8 cellular contexts compared by ENCODE assay signal in the genomic region with DNA sequence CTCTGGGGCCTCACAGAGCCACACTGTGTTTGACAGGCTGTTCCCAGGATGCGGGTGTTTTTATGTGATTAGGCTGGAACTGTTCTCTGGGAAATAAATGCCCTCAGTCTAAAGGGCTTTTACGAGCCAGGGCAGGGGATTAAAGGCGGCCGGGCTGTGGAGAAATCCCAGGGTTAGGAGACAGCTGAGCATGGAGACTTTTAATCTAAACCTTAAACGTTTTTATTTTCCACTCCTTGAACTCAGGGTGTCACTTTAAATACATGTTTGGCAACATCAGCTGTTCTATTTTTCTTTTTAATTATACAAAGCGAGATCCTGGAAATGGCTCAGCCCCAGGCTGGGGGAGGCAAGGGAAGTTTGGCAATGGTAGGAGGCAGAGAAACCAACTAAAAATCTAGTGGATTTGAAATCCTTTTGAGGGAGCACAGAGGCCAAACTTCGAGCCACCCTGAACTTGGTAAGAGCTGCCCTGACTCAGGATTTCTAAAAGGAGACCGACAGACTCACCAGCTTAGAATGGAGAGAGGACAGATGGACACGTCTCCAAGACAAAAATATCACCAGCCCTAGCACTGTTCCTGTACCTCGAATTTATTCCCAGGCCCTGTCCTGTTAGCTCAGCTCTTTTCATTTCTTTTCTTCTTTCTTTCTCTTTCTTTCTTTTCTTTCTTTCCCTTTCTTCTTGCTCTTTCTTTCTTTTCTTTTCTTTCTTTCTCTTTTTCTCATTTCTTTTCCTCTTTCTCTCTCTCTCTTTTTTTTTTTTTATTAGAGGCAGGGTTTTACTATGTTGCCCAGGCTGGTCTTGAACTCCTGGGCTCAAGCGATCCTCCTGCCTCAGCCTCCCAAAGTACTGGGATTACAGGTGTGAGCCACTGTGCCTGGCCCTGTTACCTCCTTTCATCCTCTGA. TPM values are rescaled to one million over a fixed set of nuclear protein-coding genes. Genes with fewer than 3 reads are reported as not detected.
DNase-seq lines count a peak whose midpoint lies in the region; ATAC-seq and TF ChIP-seq lines count a peak whose summit lies in the region.

No MANE protein-coding gene starts in this region.

- no peak for TF ChIP-seq POLR2A in vagina (IDR thresholded peaks at IDR 0.05)

- 70 to 71% methylated on average over 11 of the region's 11 CpGs for WGBS in ectodermal cell, 2 experiments

- peaks cover 7% of the 10 kb centered on the region for H3K4me1 Mint-ChIP-seq in activated naive CD4-positive, alpha-beta T cell treated with anti-CD3 and anti-CD28 coated beads, Interleukin-2, amount 50 U/mL, for 24 hours
- peaks cover 5 to 11% (median 9%) of the 10 kb centered on the region in 3 donors for H3K4me1 Mint-ChIP-seq in naive B cell
- H3K4me1 Mint-ChIP-seq in T-helper 2 cell treated with Interferon-gamma antibody and Interleukin-4, amounts not matched to agents 5 μg/mL and 100 μg/mL, for 36 hours (ENCODE audit: low read depth) = peaks cover 10% of the 10 kb centered on the region

- no peaks in the 10 kb centered on the region for H3K36me3 ChIP-seq in ectodermal cell (ENCODE audit: control insufficient read depth, insufficient read depth, low read length)
- H3K36me3 ChIP-seq in vagina = no peaks in the 10 kb centered on the region

- no peak for DNase-seq in activated naive CD4-positive, alpha-beta T cell treated with anti-CD3 and anti-CD28 coated beads, Interleukin-2, amount 50 U/mL, for 16 hours
- DNase-seq in naive B cell (no peak), vagina (ENCODE audit: extremely low spot score in 2 of 2) (no peak), RKO (ENCODE audit: low spot score) (no peak)
- DNase-seq in T-helper 2 cell treated with Interferon-gamma antibody and Interleukin-4, amounts not matched to agents 5 μg/mL and 100 μg/mL, for 36 hours (ENCODE audit: low spot score) = no peak

- ATAC-seq in naive B cell (ENCODE audit: low read depth in 2 of 2) (no peak), HG03108 (IDR thresholded peaks at IDR 0.05; ENCODE audit: unreplicated experiment) (no peak)

- H3K4me3 ChIP-seq in ectodermal cell (ENCODE audit: insufficient read depth, low read depth, low read length) (no peak overlapping the region), vagina (peak overlapping the region in 1 of 2 donors; percentile 0)

- no peaks in the 10 kb centered on the region for H3K27me3 Mint-ChIP-seq in activated naive CD4-positive, alpha-beta T cell treated with anti-CD3 and anti-CD28 coated beads, Interleukin-2, amount 50 U/mL, for 24 hours
- H3K27me3 Mint-ChIP-seq in naive B cell = no peaks in the 10 kb centered on the region
- no peaks in the 10 kb centered on the region for H3K27me3 Mint-ChIP-seq in T-helper 2 cell treated with Interferon-gamma antibody and Interleukin-4, amounts not matched to agents 5 μg/mL and 100 μg/mL, for 36 hours (ENCODE audit: low read depth)

- H3K27ac ChIP-seq in ectodermal cell (ENCODE audit: insufficient read depth, low read depth, low read length, poor library complexity, severe bottlenecking) = peak overlapping the region; percentile 19
- H3K27ac ChIP-seq in vagina = peak overlapping the region; percentile 62

- intact Hi-C loops in vagina (cut with DNase I) = loop anchor here (1.0 kb wide), 1 partner anchor 29 kb away; a partner anchor contains a TSS

- H3K27me3 ChIP-seq in ectodermal cell (ENCODE audit: control insufficient read depth, insufficient read depth, low read length, poor library complexity, severe bottlenecking) (no peaks in the 10 kb centered on the region), vagina (no peaks in the 10 kb centered on the region)

- TF ChIP-seq CTCF in vagina (IDR thresholded peaks at IDR 0.05) = no peak

- no peaks in the 10 kb centered on the region for H3K9me3 ChIP-seq in ectodermal cell (ENCODE audit: control insufficient read depth, low read length)
- H3K9me3 ChIP-seq in vagina = no peaks in the 10 kb centered on the region

- no peaks in the 10 kb centered on the region for H3K36me3 Mint-ChIP-seq in activated naive CD4-positive, alpha-beta T cell treated with anti-CD3 and anti-CD28 coated beads, Interleukin-2, amount 50 U/mL, for 24 hours
- no peaks in the 10 kb centered on the region for H3K36me3 Mint-ChIP-seq in naive B cell
- H3K36me3 Mint-ChIP-seq in T-helper 2 cell treated with Interferon-gamma antibody and Interleukin-4, amounts not matched to agents 5 μg/mL and 100 μg/mL, for 36 hours (ENCODE audit: low read depth) = no peaks in the 10 kb centered on the region

- H3K9me3 Mint-ChIP-seq in activated naive CD4-positive, alpha-beta T cell treated with anti-CD3 and anti-CD28 coated beads, Interleukin-2, amount 50 U/mL, for 24 hours = no peaks in the 10 kb centered on the region
- H3K9me3 Mint-ChIP-seq in naive B cell = no peaks in the 10 kb centered on the region
- no peaks in the 10 kb centered on the region for H3K9me3 Mint-ChIP-seq in T-helper 2 cell treated with Interferon-gamma antibody and Interleukin-4, amounts not matched to agents 5 μg/mL and 100 μg/mL, for 36 hours

- H3K4me1 ChIP-seq in ectodermal cell (ENCODE audit: control insufficient read depth, insufficient read depth, low read length) (no peaks in the 10 kb centered on the region), vagina (peaks cover 9% of the 10 kb centered on the region)

- peak overlapping the region; percentile 63 for H3K27ac Mint-ChIP-seq in activated naive CD4-positive, alpha-beta T cell treated with anti-CD3 and anti-CD28 coated beads, Interleukin-2, amount 50 U/mL, for 24 hours
- peak overlapping the region in 4 of 6 donors; percentile 11 to 88 (median 52) for H3K27ac Mint-ChIP-seq in naive B cell
- H3K27ac Mint-ChIP-seq in T-helper 2 cell treated with Interferon-gamma antibody and Interleukin-4, amounts not matched to agents 5 μg/mL and 100 μg/mL, for 36 hours = no peak overlapping the region

- H3K4me3 Mint-ChIP-seq in activated naive CD4-positive, alpha-beta T cell treated with anti-CD3 and anti-CD28 coated beads, Interleukin-2, amount 50 U/mL, for 24 hours = no peak overlapping the region
- peak overlapping the region in 1 of 8 donors; percentile 37 for H3K4me3 Mint-ChIP-seq in naive B cell
- H3K4me3 Mint-ChIP-seq in T-helper 2 cell treated with Interferon-gamma antibody and Interleukin-4, amounts not matched to agents 5 μg/mL and 100 μg/mL, for 36 hours = no peak overlapping the region

RNA-seq across cellular contexts. Expression of a gene that starts 15.8 kb away (rescaled TPM):
- 16.8 TPM for polyA plus RNA-seq in ectodermal cell (2013, experiment 1 of 4)
- polyA plus RNA-seq in ectodermal cell (2013, experiment 2 of 4) = 18.2 TPM
- 11.1 TPM for polyA plus RNA-seq in ectodermal cell (2013, experiment 3 of 4)
- polyA plus RNA-seq in ectodermal cell (2013, experiment 4 of 4) = 12.4 TPM
- 100 to 1,000 TPM; 130 to 190 (median 161) TPM for polyA plus RNA-seq in naive B cell (ENCODE audit: low read depth in 6 of 6)
- total RNA-seq in vagina = 18.2 TPM

RNA-seq across cellular contexts. Expression of a gene that starts 29.7 kb away (rescaled TPM):
- polyA plus RNA-seq in ectodermal cell (2013, experiment 1 of 4) = 105 TPM
- 120 TPM for polyA plus RNA-seq in ectodermal cell (2013, experiment 2 of 4)
- 93.7 TPM for polyA plus RNA-seq in ectodermal cell (2013, experiment 3 of 4)
- 98.5 TPM for polyA plus RNA-seq in ectodermal cell (2013, experiment 4 of 4)
- 10 to 100 TPM; 25.5 to 46.5 (median 31.0) TPM for polyA plus RNA-seq in naive B cell (ENCODE audit: low read depth in 6 of 6)
- total RNA-seq in vagina = 18.9 TPM

RNA-seq across cellular contexts. Expression of a gene that starts 59.0 kb away (rescaled TPM):
- polyA plus RNA-seq in ectodermal cell (2013, experiment 1 of 4) = 1.3 TPM
- polyA plus RNA-seq in ectodermal cell (2013, experiment 2 of 4) = 2.2 TPM
- 1.2 TPM for polyA plus RNA-seq in ectodermal cell (2013, experiment 3 of 4)
- 1.3 TPM for polyA plus RNA-seq in ectodermal cell (2013, experiment 4 of 4)
- under 1 TPM in 5 of 6 donors, not detected in 1; 0.17 to 0.72 (median 0.28) TPM for polyA plus RNA-seq in naive B cell (ENCODE audit: low read depth in 6 of 6)
- total RNA-seq in vagina = not detected
